Comparison of ENCODE assay signal across 14 cellular contexts in the genomic region with DNA sequence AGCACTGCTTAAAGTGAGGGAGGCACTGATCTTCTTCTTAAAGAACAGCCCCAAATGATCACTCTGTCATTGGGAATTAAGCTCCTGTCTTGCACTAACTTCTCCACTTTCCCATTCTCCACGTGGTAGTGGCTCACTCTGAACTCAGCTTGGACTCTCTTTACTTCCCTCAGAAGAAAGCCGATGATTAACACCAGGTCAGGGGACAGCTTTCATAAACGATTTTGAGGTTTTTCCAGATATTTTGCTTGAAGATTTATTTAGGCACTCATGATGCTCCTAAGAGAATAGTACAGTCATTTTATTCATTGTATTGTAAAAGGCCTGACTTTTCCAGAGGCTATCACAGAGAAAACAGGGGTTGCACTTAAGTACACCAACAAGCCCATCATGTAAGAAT.
DNase-seq lines count a peak whose midpoint lies in the region; ATAC-seq and TF ChIP-seq lines count a peak whose summit lies in the region.
"Had no signal": no experiment of that assay in that cellular context is flagged by ENCODE, and none has a peak within 500 bp of the region (broad histone marks: within the 10 kb centered on the region; RNA-seq: fewer than 3 reads in every experiment).

No MANE protein-coding gene starts in this region.

- H3K9me3 ChIP-seq in IMR-90 (ENCODE audit: control insufficient read depth, insufficient read depth, low read length) (no peaks in the 10 kb centered on the region), T-helper 17 cell (ENCODE audit: control insufficient read depth, low read length, poor library complexity, severe bottlenecking) (no peaks in the 10 kb centered on the region)
- H3K9me3 ChIP-seq: BLaER1 treated with 17β-estradiol and CSF1 and Interleukin-3, amounts not matched to agents 10 nM and 100 nM had no signal

- no peak overlapping the region for H4K91ac ChIP-seq in IMR-90 (ENCODE audit: insufficient read depth, low read depth, low read length)

- TF ChIP-seq CTCF in IMR-90 (conservative IDR thresholded peaks at IDR 0.05; ENCODE audit: low read depth, low read length) (no peak), nephron (IDR thresholded peaks at IDR 0.05; ENCODE audit: unreplicated experiment in 3 of 3) (no peak)

- H3K27ac Mint-ChIP-seq in T-helper 17 cell (peak overlapping the region; percentile 60), nephron (peak overlapping the region in 2 of 3 experiments; percentile 2 to 23)
- H3K27ac Mint-ChIP-seq: B cell; CD8-positive, alpha-beta T cell had no signal

- no peaks in the 10 kb centered on the region for H3K27me3 ChIP-seq in IMR-90 (ENCODE audit: control insufficient read depth, insufficient read depth, low read length)
- H3K27me3 ChIP-seq: BLaER1 treated with 17β-estradiol and CSF1 and Interleukin-3, amounts not matched to agents 10 nM and 100 nM had no signal

- BruUV-seq in IMR-90 (replicated peaks; lab: Mats Ljungman, UMichigan), result no TSS peak

- H3K4me3 ChIP-seq in IMR-90 (ENCODE audit: insufficient read depth, low read depth, low read length), result no peak overlapping the region
- H3K4me3 ChIP-seq: BLaER1 treated with 17β-estradiol and CSF1 and Interleukin-3, amounts not matched to agents 10 nM and 100 nM had no signal

- POLR2A ChIA-PET in IMR-90 (lab: Charles Lee; ENCODE audit: unreplicated experiment), result no interaction called here

- H3K56ac ChIP-seq in IMR-90 (ENCODE audit: extremely low read depth, insufficient read depth, low read length), result no peak overlapping the region

- H3K4me2 ChIP-seq in IMR-90 (ENCODE audit: low read depth, low read length), result no peak overlapping the region

- H2BK15ac ChIP-seq in IMR-90 (ENCODE audit: low read depth, low read length), result no peak overlapping the region

- CTCF ChIA-PET in IMR-90 (lab: Yijun Ruan, JAX), result no interaction called here

- H2AK9ac ChIP-seq in IMR-90 (replicated peaks; ENCODE audit: low read depth, low read length, poor library complexity), result no peak overlapping the region

- H3K27ac ChIP-seq in IMR-90 (ENCODE audit: insufficient read depth, low read length), result no peak overlapping the region
- H3K27ac ChIP-seq in caudate nucleus (ENCODE audit: low read depth, low read length), result no peak overlapping the region
- H3K27ac ChIP-seq: BLaER1 treated with 17β-estradiol and CSF1 and Interleukin-3, amounts not matched to agents 10 nM and 100 nM had no signal

- H3K36me3 ChIP-seq in IMR-90 (ENCODE audit: control insufficient read depth, insufficient read depth, low read length), result peaks cover 31% of the 10 kb centered on the region

- H3K9me3 Mint-ChIP-seq in nephron, result no peaks in the 10 kb centered on the region
- H3K9me3 Mint-ChIP-seq: CD8-positive, alpha-beta T cell had no signal

- H3K79me1 ChIP-seq in IMR-90 (ENCODE audit: low read depth in 1 of 2, low read length in 2 of 2), result peaks cover 11 to 17% of the 10 kb centered on the region in 2 experiments

- no peaks in the 10 kb centered on the region for H4K20me1 ChIP-seq in IMR-90 (ENCODE audit: insufficient read depth, low read length)
- H4K20me1 ChIP-seq: BLaER1 treated with 17β-estradiol and CSF1 and Interleukin-3, amounts not matched to agents 10 nM and 100 nM had no signal

- H2AK5ac ChIP-seq in IMR-90 (ENCODE audit: low read depth, low read length), result no peak overlapping the region

- H2AFZ ChIP-seq in IMR-90 (replicated peaks; ENCODE audit: low read length, poor library complexity), result no peak overlapping the region

- H3K36me3 Mint-ChIP-seq in T-helper 17 cell (ENCODE audit: low read depth) (peaks cover 5% of the 10 kb centered on the region), nephron (ENCODE audit: low read depth) (peaks cover 51% of the 10 kb centered on the region)

- no peak overlapping the region for H3K23ac ChIP-seq in IMR-90 (ENCODE audit: low read depth, low read length)

- DNase-seq in IMR-90 (peak; percentile 13), T-helper 17 cell (no peak), NCI-H2081 (lab: John Stamatoyannopoulos, UW) (no peak), globus pallidus (ENCODE audit: low spot score) (no peak), caudate nucleus (lab: John Stamatoyannopoulos, UW) (no peak)
- DNase-seq: Calu3; CD8-positive, alpha-beta T cell; DMS79 treated with DMSO at 0.1 percent for 48 hours; GF-D8; GOT3; H7 had no signal

- H4K8ac ChIP-seq in IMR-90 (ENCODE audit: low read depth in 2 of 2, low read length in 2 of 2), result no peak overlapping the region

- no peak overlapping the region for H3K18ac ChIP-seq in IMR-90 (ENCODE audit: low read depth, low read length)

- no peak overlapping the region for H3K4me3 Mint-ChIP-seq in T-helper 17 cell
- H3K4me3 Mint-ChIP-seq in nephron, result no peak overlapping the region
- H3K4me3 Mint-ChIP-seq: B cell; CD8-positive, alpha-beta T cell had no signal

- 81% methylated on average over 2 of the region's 3 CpGs; no CpG with 5 or more reads in 1 of the 2 experiments for WGBS in IMR-90 (ENCODE audit: extremely low coverage in 2 of 2, insufficient read length in 1 of 2), 2 experiments

- ATAC-seq in IMR-90 (ENCODE audit: low read depth), result no peak
- ATAC-seq in T-helper 17 cell, result no peak
- ATAC-seq: CD8-positive, alpha-beta T cell had no signal

- no peak for TF ChIP-seq RAD21 in IMR-90 (IDR thresholded peaks at IDR 0.05; ENCODE audit: low read length)

- peaks cover 8% of the 10 kb centered on the region for H3K9me1 ChIP-seq in IMR-90 (ENCODE audit: insufficient read depth, low read length)

- H3K4me1 ChIP-seq in IMR-90 (ENCODE audit: control insufficient read depth, insufficient read depth, low read length), result no peaks in the 10 kb centered on the region

- no peak overlapping the region for H3K9ac ChIP-seq in IMR-90 (ENCODE audit: low read depth, low read length)
- H3K9ac ChIP-seq: BLaER1 treated with 17β-estradiol and CSF1 and Interleukin-3, amounts not matched to agents 10 nM and 100 nM had no signal

- no peak for TF ChIP-seq POLR2A in IMR-90 (IDR thresholded peaks at IDR 0.05; ENCODE audit: low read depth, low read length)

- in situ Hi-C loops in IMR-90 (cut with MboI; ENCODE audit: low sequenced_read_pairs), result no loop called here

- H3K27me3 Mint-ChIP-seq in T-helper 17 cell (no peaks in the 10 kb centered on the region), nephron (ENCODE audit: low read depth) (no peaks in the 10 kb centered on the region)
- H3K27me3 Mint-ChIP-seq: B cell had no signal

- H3K4ac ChIP-seq in IMR-90 (ENCODE audit: low read depth, low read length), result no peak overlapping the region

- H4K5ac ChIP-seq in IMR-90 (ENCODE audit: low read depth, low read length), result no peak overlapping the region

- dilution Hi-C loops in IMR-90 (cut with HindIII; ENCODE audit: low sequenced_read_pairs, unreplicated experiment), result no loop called here

- intact Hi-C loops in IMR-90 (cut with micrococcal nuclease), result no loop called here

- no peak overlapping the region for H2BK120ac ChIP-seq in IMR-90 (ENCODE audit: low read depth, low read length)

- no peak overlapping the region for H2BK5ac ChIP-seq in IMR-90 (ENCODE audit: low read depth, low read length, poor library complexity, severe bottlenecking)

- H3K4me1 Mint-ChIP-seq in T-helper 17 cell, result peaks cover 17% of the 10 kb centered on the region
- H3K4me1 Mint-ChIP-seq in nephron, result peaks cover 8% of the 10 kb centered on the region

- H2BK20ac ChIP-seq in IMR-90 (ENCODE audit: low read depth, low read length), result no peak overlapping the region

- no peak overlapping the region for H3K14ac ChIP-seq in IMR-90 (replicated peaks; ENCODE audit: low read depth, low read length)

TF ChIP-seq in IMR-90, 13 proteins besides CTCF, POLR2A, EP300 and RAD21:
- TF ChIP-seq NFE2L2 (IDR thresholded peaks at IDR 0.05; ENCODE audit: low read depth, low read length) (no peak), MAFK (IDR thresholded peaks at IDR 0.05; ENCODE audit: low read depth, low read length) (no peak), CHD1 (IDR thresholded peaks at IDR 0.05; ENCODE audit: low read depth, low read length) (no peak), BHLHE40 (IDR thresholded peaks at IDR 0.05; ENCODE audit: low read depth, low read length) (no peak), MXI1 (IDR thresholded peaks at IDR 0.05; ENCODE audit: borderline replicate concordance, low read depth, low read length) (no peak), RFX5 (IDR thresholded peaks at IDR 0.05; ENCODE audit: low read depth, low read length) (no peak), MAZ (IDR thresholded peaks at IDR 0.05; ENCODE audit: borderline replicate concordance, low read depth, low read length) (no peak), SMC3 (IDR thresholded peaks at IDR 0.05; ENCODE audit: low read depth, low read length) (no peak), RCOR1 (IDR thresholded peaks at IDR 0.05; ENCODE audit: insufficient replicate concordance, low read length) (no peak), CEBPB (IDR thresholded peaks at IDR 0.05; ENCODE audit: low read depth, low read length) (no peak), FOS (IDR thresholded peaks at IDR 0.05; ENCODE audit: low read depth, low read length) (no peak)
- TF ChIP-seq, protein P1, sequence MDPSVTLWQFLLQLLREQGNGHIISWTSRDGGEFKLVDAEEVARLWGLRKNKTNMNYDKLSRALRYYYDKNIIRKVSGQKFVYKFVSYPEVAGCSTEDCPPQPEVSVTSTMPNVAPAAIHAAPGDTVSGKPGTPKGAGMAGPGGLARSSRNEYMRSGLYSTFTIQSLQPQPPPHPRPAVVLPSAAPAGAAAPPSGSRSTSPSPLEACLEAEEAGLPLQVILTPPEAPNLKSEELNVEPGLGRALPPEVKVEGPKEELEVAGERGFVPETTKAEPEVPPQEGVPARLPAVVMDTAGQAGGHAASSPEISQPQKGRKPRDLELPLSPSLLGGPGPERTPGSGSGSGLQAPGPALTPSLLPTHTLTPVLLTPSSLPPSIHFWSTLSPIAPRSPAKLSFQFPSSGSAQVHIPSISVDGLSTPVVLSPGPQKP (IDR thresholded peaks at IDR 0.05; ENCODE audit: borderline replicate concordance, low read depth, low read length), result no peak
- TF ChIP-seq, protein P2, sequence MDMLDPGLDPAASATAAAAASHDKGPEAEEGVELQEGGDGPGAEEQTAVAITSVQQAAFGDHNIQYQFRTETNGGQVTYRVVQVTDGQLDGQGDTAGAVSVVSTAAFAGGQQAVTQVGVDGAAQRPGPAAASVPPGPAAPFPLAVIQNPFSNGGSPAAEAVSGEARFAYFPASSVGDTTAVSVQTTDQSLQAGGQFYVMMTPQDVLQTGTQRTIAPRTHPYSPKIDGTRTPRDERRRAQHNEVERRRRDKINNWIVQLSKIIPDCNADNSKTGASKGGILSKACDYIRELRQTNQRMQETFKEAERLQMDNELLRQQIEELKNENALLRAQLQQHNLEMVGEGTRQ (IDR thresholded peaks at IDR 0.05; ENCODE audit: low read depth, low read length), result no peak
TF ChIP-seq in IMR-90: peak in this region for 0.
